In genomic region chr10:42984761-42985325, GRCh38 we compare ENCODE assay signal across 1 cellular context.
TF ChIP-seq lines count a peak whose summit lies in the region.

No MANE protein-coding gene starts in this region.

TF ChIP-seq in HepG2, 621 proteins besides CTCF, POLR2A, EP300 and RAD21 (continued from another document):
- TF ChIP-seq ZFX (CRISPR knock-in tag; IDR thresholded peaks at IDR 0.05; ENCODE audit: low read depth): no peak
- no peak for TF ChIP-seq ZNF564 (CRISPR knock-in tag; IDR thresholded peaks at IDR 0.05)
- no peak for TF ChIP-seq FUBP1 (CRISPR knock-in tag; IDR thresholded peaks at IDR 0.05; ENCODE audit: borderline replicate concordance)
- TF ChIP-seq GLI4 (CRISPR knock-in tag; IDR thresholded peaks at IDR 0.05; ENCODE audit: borderline replicate concordance): no peak
- TF ChIP-seq ZNF567 (CRISPR knock-in tag; IDR thresholded peaks at IDR 0.05; ENCODE audit: borderline replicate concordance): no peak
- TF ChIP-seq TEAD2 (CRISPR knock-in tag; IDR thresholded peaks at IDR 0.05): no peak
- TF ChIP-seq ZBTB43 (CRISPR knock-in tag; conservative IDR thresholded peaks at IDR 0.05): no peak
- no peak for TF ChIP-seq MTERF4 (CRISPR knock-in tag; IDR thresholded peaks at IDR 0.05)
- no peak for TF ChIP-seq ZNF496 (CRISPR knock-in tag; IDR thresholded peaks at IDR 0.05; ENCODE audit: insufficient replicate concordance)
- no peak for TF ChIP-seq ELK4 (CRISPR knock-in tag; IDR thresholded peaks at IDR 0.05; ENCODE audit: borderline replicate concordance)
- TF ChIP-seq SALL2 (CRISPR knock-in tag; IDR thresholded peaks at IDR 0.05): no peak
- no peak for TF ChIP-seq ZNF773 (CRISPR knock-in tag; IDR thresholded peaks at IDR 0.05; ENCODE audit: borderline replicate concordance)
- TF ChIP-seq ARNT2 (CRISPR knock-in tag; IDR thresholded peaks at IDR 0.05; ENCODE audit: low read depth): no peak
- TF ChIP-seq GTF3A (CRISPR knock-in tag; conservative IDR thresholded peaks at IDR 0.05): no peak
TF ChIP-seq in HepG2: peak in this region for 0.
